Comparison of ENCODE assay signal across 16 cellular contexts in genomic region chr4:148164529-148164928, GRCh38.
"Had no signal": no experiment of that assay in that cellular context is flagged by ENCODE, and none has a peak within 500 bp of the region (broad histone marks: within the 10 kb centered on the region; RNA-seq: fewer than 3 reads in every experiment).

No MANE protein-coding gene starts in this region.

- H3K36me3 ChIP-seq: colonic mucosa, heart left ventricle, right lobe of liver, spleen had no signal

- H3K4me1 ChIP-seq: colonic mucosa, right lobe of liver had no signal

- DNase-seq: activated B cell treated with CpG ODN at 0.5 μM for 24 hours; activated CD4-positive, alpha-beta T cell treated with anti-CD3 and anti-CD28 coated beads, Interleukin-2, amount 10 ng/mL, durations not matched to agents 24 days and 14 days; activated naive CD4-positive, alpha-beta T cell treated with anti-CD3 and anti-CD28 coated beads, Interleukin-2, amount 10 ng/mL, durations not matched to agents 7 days and 5 days; activated T-cell treated with anti-CD3 and anti-CD28 coated beads for 4 hours; colonic mucosa; foreskin melanocyte; heart left ventricle; naive thymus-derived CD4-positive, alpha-beta T cell; right lobe of liver; spleen; stimulated activated CD4-positive, alpha-beta T cell treated with anti-CD3 and anti-CD28 coated beads, Interleukin-1b, Interleukin-23, amount 100 ng/mL, for 48 hours; stimulated activated naive B cell treated with anti-CD40 and anti-IgM and Interleukin-4, amounts not matched to agents 10 μg/mL and 1 μg/mL and 100 μg/mL, for 72 hours; T-cell; trophoblast cell had no signal

- H3K27ac ChIP-seq: colonic mucosa, right lobe of liver had no signal

- ATAC-seq: activated T-helper 17 cell treated with anti-CD3 and anti-CD28 coated beads, Interleukin-2, amount 50 U/mL, for 72 hours; heart left ventricle; naive thymus-derived CD4-positive, alpha-beta T cell; stimulated activated naive B cell treated with anti-CD40 and anti-IgM and Interleukin-4, amounts not matched to agents 10 μg/mL and 1 μg/mL and 100 μg/mL, for 72 hours; T-cell had no signal

- H3K27me3 ChIP-seq: colonic mucosa, heart left ventricle, right lobe of liver, spleen had no signal

- H3K9me3 ChIP-seq: colonic mucosa, heart left ventricle, right lobe of liver, spleen had no signal

- H3K4me3 ChIP-seq: colonic mucosa, heart left ventricle, lung, right lobe of liver, spleen had no signal
